ENCODE assay signal across 10 cellular contexts in the genomic region with DNA sequence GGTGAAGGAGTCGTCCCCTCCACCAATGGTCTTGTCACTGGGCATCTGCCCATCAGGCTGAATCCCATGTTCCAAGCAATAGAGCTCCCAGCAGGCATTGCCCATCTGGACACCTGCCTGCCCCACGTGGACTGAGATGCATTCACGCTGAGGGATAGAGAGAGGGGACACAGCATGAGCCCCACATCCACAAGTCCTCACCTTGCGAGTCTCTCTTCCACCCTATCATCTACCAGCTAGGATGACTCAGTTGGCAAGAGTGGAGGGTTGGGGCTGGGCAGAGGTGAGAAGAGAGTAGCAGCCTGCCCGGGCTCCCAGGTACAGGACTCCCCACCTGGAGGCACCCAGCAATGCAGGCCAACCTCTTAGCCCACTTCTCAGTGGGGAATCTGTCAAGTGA. TPM values are rescaled to one million over a fixed set of nuclear protein-coding genes. Genes with fewer than 3 reads are reported as not detected.
A peak's percentile ranks its signal among the peaks of the same experiment; 100 is the strongest.
DNase-seq lines count a peak whose midpoint lies in the region; ATAC-seq, FAIRE-seq and TF ChIP-seq lines count a peak whose summit lies in the region.
"Had no signal": no experiment of that assay in that cellular context is flagged by ENCODE, and none has a peak within 500 bp of the region (broad histone marks: within the 10 kb centered on the region; RNA-seq: fewer than 3 reads in every experiment).

No MANE protein-coding gene starts in this region.

- H2AFZ ChIP-seq in parathyroid adenoma: no peak overlapping the region

- DNase-seq in G401 (ENCODE audit: low spot score) (peak; percentile 57), RCC 7860 (ENCODE audit: low spot score) (peak; percentile 29), cerebellar cortex (ENCODE audit: low spot score) (peak; percentile 46), SKM-1 (lab: John Stamatoyannopoulos, UW; ENCODE audit: unreplicated experiment) (no peak)

- ATAC-seq in GM21717 (IDR thresholded peaks at IDR 0.05; ENCODE audit: unreplicated experiment) (no peak), HG03520 (IDR thresholded peaks at IDR 0.05; ENCODE audit: unreplicated experiment) (no peak), HG02588 (IDR thresholded peaks at IDR 0.05; ENCODE audit: unreplicated experiment) (no peak)

- peak overlapping the region; percentile 75 for H3K27ac ChIP-seq in parathyroid adenoma

- peaks cover 30% of the 10 kb centered on the region for H3K4me1 ChIP-seq in parathyroid adenoma

- no peaks in the 10 kb centered on the region for H3K36me3 ChIP-seq in parathyroid adenoma (ENCODE audit: control insufficient read depth, insufficient read depth, low read length)

- no peak overlapping the region for H3K4me2 ChIP-seq in parathyroid adenoma (ENCODE audit: low read length)

- no peak for FAIRE-seq in RCC 7860 (lab: Jason Lieb, UNC)

- no peaks in the 10 kb centered on the region for H3K27me3 ChIP-seq in parathyroid adenoma (ENCODE audit: control insufficient read depth, insufficient read depth, low read length)

- in situ Hi-C loops in G401 (cut with HindIII; ENCODE audit: low sequenced_read_pairs): no loop called here

- no peak for TF ChIP-seq CTCF in parathyroid adenoma (IDR thresholded peaks at IDR 0.05)

- no peaks in the 10 kb centered on the region for H3K9me3 ChIP-seq in parathyroid adenoma (ENCODE audit: control insufficient read depth, low read length)

- no peak overlapping the region for H3K4me3 ChIP-seq in parathyroid adenoma (ENCODE audit: low read depth, low read length)

- H3K9ac ChIP-seq in parathyroid adenoma: no peak overlapping the region

- H3K79me2 ChIP-seq in parathyroid adenoma: peaks cover 2% of the 10 kb centered on the region

RNA-seq across cellular contexts. Expression of a gene that starts 1.0 kb away (rescaled TPM):
- not detected in 2 replicates for total RNA-seq in G401 (2014; rRNA removed; shearing (Covaris generic))
- total RNA-seq: activated CD8-positive, alpha-beta memory T cell treated with anti-CD3 and anti-CD28 coated beads for 36 hours; lung microvascular endothelial cell had no signal

RNA-seq across cellular contexts. Expression of a gene that starts 1.6 kb away (rescaled TPM):
- 0.68 and 5.0 TPM in 2 replicates for total RNA-seq in G401 (2014; rRNA removed; shearing (Covaris generic))

RNA-seq across cellular contexts. Expression of a gene that starts 6.8 kb away (rescaled TPM):
- 26.4 and 38.1 TPM in 2 replicates for total RNA-seq in G401 (2014; rRNA removed; shearing (Covaris generic))

RNA-seq across cellular contexts. Expression of a gene that starts 6.8 kb away (rescaled TPM):
- 6.4 and 6.5 TPM in 2 replicates for total RNA-seq in G401 (2014; rRNA removed; shearing (Covaris generic))

RNA-seq across cellular contexts. Expression of a gene that starts 22.5 kb away (rescaled TPM):
- 14.2 and 17.5 TPM in 2 replicates for total RNA-seq in G401 (2014; rRNA removed; shearing (Covaris generic))
